Comparison of ENCODE assay signal across 21 cellular contexts in genomic region chr3:36933540-36934296, GRCh38. TPM values are rescaled to one million over a fixed set of nuclear protein-coding genes. Genes with fewer than 3 reads are reported as not detected.
DNase-seq lines count a peak whose midpoint lies in the region; TF ChIP-seq lines count a peak whose summit lies in the region.
"Had no signal": no experiment of that assay in that cellular context is flagged by ENCODE, and none has a peak within 500 bp of the region (broad histone marks: within the 10 kb centered on the region; RNA-seq: fewer than 3 reads in every experiment).

No MANE protein-coding gene starts in this region.

- peaks cover 8 to 21% of the 10 kb centered on the region in 2 donors for H3K36me3 Mint-ChIP-seq in CD14-positive monocyte

- H3K4me2 ChIP-seq in BLaER1 (0 out of 2 replicates have a peak overlapping the region, but pooled peaks have one; percentile 17), neuronal stem cell (ENCODE audit: insufficient read depth, low read length, poor library complexity, severe bottlenecking) (no peak overlapping the region)

- H2AFZ ChIP-seq in neuronal stem cell (ENCODE audit: low read length): peak overlapping the region; percentile 62

- H3K9me3 ChIP-seq in BLaER1: no peaks in the 10 kb centered on the region
- no peaks in the 10 kb centered on the region for H3K9me3 ChIP-seq in HUES6 (ENCODE audit: control insufficient read depth, insufficient read depth, low read depth, low read length)
- no peaks in the 10 kb centered on the region for H3K9me3 ChIP-seq in iPS-18a (ENCODE audit: control insufficient read depth, low read depth, low read length)
- H3K9me3 ChIP-seq in neuronal stem cell (replicated peaks in 1 of 2; ENCODE audit: control insufficient read depth in 2 of 2, insufficient read depth in 1 of 2, low read depth in 1 of 2, low read length in 2 of 2): peaks cover 0 to 2% of the 10 kb centered on the region in 2 donors
- H3K9me3 ChIP-seq: vagina had no signal

- peak overlapping the region; percentile 34 for H2BK15ac ChIP-seq in neuronal stem cell (ENCODE audit: low read length)

- H2BK12ac ChIP-seq in neuronal stem cell (ENCODE audit: low read length): peak overlapping the region; percentile 82

- H3K27me3 ChIP-seq in BLaER1 (no peaks in the 10 kb centered on the region), HUES6 (ENCODE audit: control insufficient read depth, insufficient read depth, low read length) (no peaks in the 10 kb centered on the region), iPS-18a (ENCODE audit: control insufficient read depth, insufficient read depth, low read length) (no peaks in the 10 kb centered on the region), neuronal stem cell (ENCODE audit: control insufficient read depth in 3 of 3, insufficient read depth in 3 of 3, low read depth in 1 of 3, low read length in 3 of 3) (no peaks in the 10 kb centered on the region)
- H3K27me3 ChIP-seq: vagina had no signal

- H2BK120ac ChIP-seq in neuronal stem cell (ENCODE audit: low read depth, low read length): peak overlapping the region; percentile 43

- no peak overlapping the region for H3K9ac ChIP-seq in BLaER1
- H3K9ac ChIP-seq in HUES6 (ENCODE audit: low read length): peak overlapping the region; percentile 69
- H3K9ac ChIP-seq in iPS-18a (ENCODE audit: low read length): peak overlapping the region; percentile 57
- no peak overlapping the region for H3K9ac ChIP-seq in neuronal stem cell (ENCODE audit: low read depth, low read length, poor library complexity)

- no peak for TF ChIP-seq CTCF in CD14-positive monocyte (IDR thresholded peaks at IDR 0.05)

- H3K9me3 Mint-ChIP-seq in CD14-positive monocyte: no peaks in the 10 kb centered on the region
- H3K9me3 Mint-ChIP-seq: activated T-cell treated with anti-CD3 and anti-CD28 coated beads, Interleukin-2, amount 50 U/mL, for 4 hours had no signal

- no peak overlapping the region for H3K23ac ChIP-seq in neuronal stem cell (ENCODE audit: low read depth, low read length, poor library complexity)

- H4K91ac ChIP-seq in neuronal stem cell (ENCODE audit: low read depth, low read length, poor library complexity): peak overlapping the region; percentile 11

- H3K4me1 ChIP-seq in BLaER1 (peaks cover 16% of the 10 kb centered on the region; the same call in 1 of the 2 replicates), HUES6 (ENCODE audit: control insufficient read depth, insufficient read depth, low read length) (peaks cover 33% of the 10 kb centered on the region), iPS-18a (ENCODE audit: control insufficient read depth, low read depth, low read length) (peaks cover 26% of the 10 kb centered on the region), neuronal stem cell (ENCODE audit: control insufficient read depth in 2 of 2, insufficient read depth in 1 of 2, low read depth in 1 of 2, low read length in 2 of 2) (peaks cover 6 to 7% of the 10 kb centered on the region in 2 donors)
- H3K4me1 ChIP-seq: vagina had no signal

- no peak for DNase-seq in neuronal stem cell (ENCODE audit: low spot score)
- DNase-seq in hypothalamus (lab: John Stamatoyannopoulos, UW): no peak
- DNase-seq in NCI-H524 (lab: John Stamatoyannopoulos, UW): no peak
- DNase-seq in stimulated activated CD4-positive, alpha-beta T cell treated with anti-CD3 and anti-CD28 coated beads, Interleukin-4, amount 100 ng/mL, for 1 hour: no peak
- DNase-seq in CD14-positive monocyte (ENCODE audit: low spot score): no peak
- DNase-seq: activated CD4-positive, CD25-positive, alpha-beta regulatory T cell treated with anti-CD3 and anti-CD28 coated beads, Interleukin-2, amount 50 U/mL, for 72 hours; activated naive CD4-positive, alpha-beta T cell treated with Interleukin-2 at 50 U/mL for 16 hours; activated T-cell treated with anti-CD3 and anti-CD28 coated beads, Interleukin-2, amount 50 U/mL, for 4 hours; central memory CD4-positive, alpha-beta T cell; DMS53; Kasumi-1; NCI-H187 treated with DMSO at 0.1 percent for 48 hours; NCI-H748 treated with DMSO at 0.1 percent for 48 hours; nucleus accumbens; stimulated activated CD8-positive, alpha-beta memory T cell treated with anti-CD3 and anti-CD28 coated beads, Interleukin-4, amount 100 ng/mL, for 48 hours; substantia nigra; T1000 had no signal

- H4K20me1 ChIP-seq in BLaER1: no peaks in the 10 kb centered on the region

- peak overlapping the region in 1 of 7 donors; percentile 54 for H3K27ac Mint-ChIP-seq in CD14-positive monocyte

- no peak overlapping the region for H3K14ac ChIP-seq in neuronal stem cell (ENCODE audit: low read length)

- H3K18ac ChIP-seq in neuronal stem cell (ENCODE audit: low read length): peak overlapping the region; percentile 90

- H3K27ac ChIP-seq in BLaER1 (peak overlapping the region; percentile 47; the same call in 1 of the 2 replicates), HUES6 (ENCODE audit: low read depth, low read length) (peak overlapping the region; percentile 95), iPS-18a (ENCODE audit: low read length) (peak overlapping the region; percentile 89), neuronal stem cell (replicated peaks; ENCODE audit: low read length) (peak overlapping the region; percentile 69)
- H3K27ac ChIP-seq: vagina had no signal

- H3K79me1 ChIP-seq in neuronal stem cell (ENCODE audit: low read depth, low read length): no peaks in the 10 kb centered on the region

- H3K36me3 ChIP-seq in BLaER1 (peaks cover 40% of the 10 kb centered on the region), HUES6 (ENCODE audit: control insufficient read depth, insufficient read depth, low read length) (no peaks in the 10 kb centered on the region), iPS-18a (ENCODE audit: control insufficient read depth, low read depth, low read length) (no peaks in the 10 kb centered on the region), neuronal stem cell (replicated peaks in 1 of 2; ENCODE audit: control insufficient read depth in 2 of 2, insufficient read depth in 2 of 2, low read length in 2 of 2) (no peaks in the 10 kb centered on the region)
- H3K36me3 ChIP-seq: vagina had no signal

- peaks cover 0 to 1% (median 1%) of the 10 kb centered on the region in 3 donors for H3K27me3 Mint-ChIP-seq in CD14-positive monocyte (ENCODE audit: low read depth in 3 of 3)

- H4K8ac ChIP-seq in neuronal stem cell (ENCODE audit: low read depth, low read length): no peak overlapping the region

- H3K4ac ChIP-seq in neuronal stem cell (ENCODE audit: low read length): no peak overlapping the region

- no peak overlapping the region for H3K4me3 Mint-ChIP-seq in CD14-positive monocyte
- H3K4me3 Mint-ChIP-seq: activated T-cell treated with anti-CD3 and anti-CD28 coated beads, Interleukin-2, amount 50 U/mL, for 4 hours had no signal

- intact Hi-C loops in CD14-positive monocyte (cut with micrococcal nuclease): no loop called here

- H3K4me1 Mint-ChIP-seq in CD14-positive monocyte: no peaks in the 10 kb centered on the region

- H2BK5ac ChIP-seq in neuronal stem cell (ENCODE audit: low read length): peak overlapping the region; percentile 83

- H2AK5ac ChIP-seq in neuronal stem cell (ENCODE audit: low read depth, low read length): peak overlapping the region; percentile 63

- H3K4me3 ChIP-seq in BLaER1 (no peak overlapping the region), HUES6 (ENCODE audit: low read depth, low read length) (no peak overlapping the region), iPS-18a (ENCODE audit: low read length) (no peak overlapping the region), neuronal stem cell (ENCODE audit: low read length in 2 of 2) (no peak overlapping the region)
- H3K4me3 ChIP-seq: vagina had no signal

RNA-seq across cellular contexts. Expression of gene TRANK1, which starts 11.1 kb away (rescaled TPM):
- 3.2 TPM for polyA plus RNA-seq in neuronal stem cell (2013, experiment 1 of 2)
- 3.3 TPM for polyA plus RNA-seq in neuronal stem cell (2013, experiment 2 of 2)
- 1 to 10 TPM; 2.8 to 5.8 TPM for polyA plus RNA-seq in CD14-positive monocyte

RNA-seq across cellular contexts. Expression of gene EPM2AIP1, which starts 59.2 kb away (rescaled TPM):
- 25.6 TPM for polyA plus RNA-seq in neuronal stem cell (2013, experiment 1 of 2)
- 25.9 TPM for polyA plus RNA-seq in neuronal stem cell (2013, experiment 2 of 2)
- polyA plus RNA-seq in CD14-positive monocyte: 1 to 10 TPM; 3.6 to 5.8 TPM

RNA-seq across cellular contexts. Expression of gene MLH1, which starts 59.6 kb away (rescaled TPM):
- 28.8 TPM for polyA plus RNA-seq in neuronal stem cell (2013, experiment 1 of 2)
- polyA plus RNA-seq in neuronal stem cell (2013, experiment 2 of 2): 29.0 TPM
- polyA plus RNA-seq in CD14-positive monocyte: 10 to 100 TPM; 18.5 to 19.7 TPM

Comparison
In these comparisons a context has a peak if more than half of its experiments do, and no peak if none do; other contexts are left out.
1. H3K9ac ChIP-seq: peak in HUES6 (single experiment) and iPS-18a (single experiment); none in BLaER1 (single experiment) and neuronal stem cell (single experiment).
2. Peak in every context shown above with its lines, with median percentiles within 50 percentile points of each other: H3K27ac ChIP-seq.